Comparison of ENCODE assay signal across 18 cellular contexts in the genomic region with DNA sequence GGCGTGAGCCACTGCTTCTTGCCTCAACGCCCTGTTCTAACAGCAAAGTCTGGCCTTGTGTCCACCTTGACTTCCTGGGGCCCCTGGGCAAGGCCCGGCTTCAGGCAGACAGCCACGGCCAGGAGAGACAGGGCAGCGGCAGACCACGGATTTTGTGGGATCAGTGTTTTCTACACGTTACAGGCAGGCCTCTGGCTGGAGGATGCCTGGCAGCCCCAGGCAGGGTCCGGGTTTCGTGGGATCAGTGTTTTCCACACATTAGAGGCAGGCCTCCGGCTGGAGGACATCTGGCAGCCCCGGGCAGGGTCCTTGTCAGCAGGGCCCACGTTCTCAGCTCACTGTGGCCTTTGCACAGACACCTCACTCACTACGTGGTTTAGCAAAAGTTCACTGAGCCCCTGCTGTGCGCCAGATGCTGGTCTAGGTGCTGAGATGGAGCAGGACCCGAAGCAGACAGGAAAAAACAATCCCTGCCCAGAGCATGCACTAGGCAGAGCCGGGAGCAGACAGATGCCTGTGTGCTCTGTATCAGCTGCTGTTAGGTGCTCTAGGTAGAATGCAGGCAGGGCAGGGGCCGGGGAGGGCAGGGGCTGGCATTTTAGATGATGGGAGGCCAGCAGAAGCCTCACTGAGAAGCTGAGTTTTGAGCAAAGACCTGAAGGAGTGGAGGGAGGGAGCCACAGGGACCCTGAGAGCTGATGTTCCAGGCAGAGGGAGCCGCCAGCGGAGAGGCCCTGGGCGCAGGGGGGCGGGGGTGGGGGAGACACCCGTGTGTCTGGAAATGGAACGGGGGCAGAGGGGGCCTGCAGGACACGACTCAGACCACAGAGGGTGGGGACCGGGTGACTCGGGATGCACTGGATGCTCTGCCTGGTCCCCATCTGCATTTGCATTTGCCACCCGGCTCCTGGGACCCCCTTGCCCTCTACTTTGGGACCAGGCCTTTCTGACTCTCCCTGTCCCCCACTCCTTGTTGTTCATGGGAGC. TPM values are rescaled to one million over a fixed set of nuclear protein-coding genes. Genes with fewer than 3 reads are reported as not detected.
A peak's percentile ranks its signal among the peaks of the same experiment; 100 is the strongest.
DNase-seq lines count a peak whose midpoint lies in the region; ATAC-seq, FAIRE-seq and TF ChIP-seq lines count a peak whose summit lies in the region.
"Had no signal": no experiment of that assay in that cellular context is flagged by ENCODE, and none has a peak within 500 bp of the region (broad histone marks: within the 10 kb centered on the region; RNA-seq: fewer than 3 reads in every experiment).

No MANE protein-coding gene starts in this region.

- intact Hi-C loops in natural killer cell (cut with micrococcal nuclease) = no loop called here

- H3K4me3 Mint-ChIP-seq in natural killer cell = no peak overlapping the region
- H3K4me3 Mint-ChIP-seq: CD8-positive, alpha-beta memory T cell had no signal

- peaks cover 0 to 6% of the 10 kb centered on the region in 2 donors for H3K4me1 Mint-ChIP-seq in natural killer cell
- H3K4me1 Mint-ChIP-seq: CD8-positive, alpha-beta memory T cell had no signal

- H3K9me3 ChIP-seq in osteoblast (ENCODE audit: low read depth, low read length) = no peaks in the 10 kb centered on the region
- H3K9me3 ChIP-seq: BLaER1 had no signal

- no peak overlapping the region for H3K27ac ChIP-seq in osteoblast (ENCODE audit: low read depth, low read length)
- H3K27ac ChIP-seq: BLaER1, SK-N-MC had no signal

- FAIRE-seq in H54 (lab: Jason Lieb, UNC) = peak; percentile 43
- FAIRE-seq in RCC 7860 (lab: Jason Lieb, UNC) = no peak

- H3K4me1 ChIP-seq in osteoblast (ENCODE audit: insufficient read depth, low read length) = no peaks in the 10 kb centered on the region

- no peak for DNase-seq in H54 (ENCODE audit: insufficient read length, low spot score)
- peak; percentile 81 for DNase-seq in NCI-H524 treated with DMSO at 0.1 percent for 48 hours (lab: John Stamatoyannopoulos, UW)
- DNase-seq in brain pericyte (ENCODE audit: low read depth, low spot score) = peak; percentile 31
- peak; percentile 86 for DNase-seq in osteoblast (ENCODE audit: insufficient read length, low spot score, missing footprints)
- no peak for DNase-seq in natural killer cell
- no peak for DNase-seq in RCC 7860 (ENCODE audit: low spot score)
- no peak for DNase-seq in activated CD4-positive, alpha-beta T cell treated with anti-CD3 and anti-CD28 coated beads for 48 hours
- DNase-seq: CD8-positive, alpha-beta memory T cell; HCEC 1CT; NCI-H1417 treated with DMSO at 0.1 percent for 48 hours; NCI-H2081 treated with DMSO at 0.1 percent for 48 hours; NCI-H345; NCI-H748 treated with DMSO at 0.1 percent for 48 hours; PC-3 had no signal

- peaks cover 19% of the 10 kb centered on the region for H4K20me1 ChIP-seq in osteoblast (ENCODE audit: insufficient read depth, low read length)

- peaks cover 15% of the 10 kb centered on the region for H3K36me3 ChIP-seq in osteoblast (ENCODE audit: insufficient read depth, low read length)

- H3K4me2 ChIP-seq in osteoblast (ENCODE audit: insufficient read depth, low read length) = no peak overlapping the region
- H3K4me2 ChIP-seq: BLaER1 had no signal

- H3K79me2 ChIP-seq in osteoblast (ENCODE audit: insufficient read depth, low read length) = peaks cover 18% of the 10 kb centered on the region

- TF ChIP-seq CTCF in osteoblast (IDR thresholded peaks at IDR 0.05; ENCODE audit: extremely low read depth, low read depth, low read length) (no peak), natural killer cell (IDR thresholded peaks at IDR 0.05) (no peak)

- no peaks in the 10 kb centered on the region for H3K9me3 Mint-ChIP-seq in natural killer cell
- H3K9me3 Mint-ChIP-seq: CD8-positive, alpha-beta memory T cell had no signal

- no peaks in the 10 kb centered on the region for H3K27me3 ChIP-seq in osteoblast (ENCODE audit: insufficient read depth, low read length)
- H3K27me3 ChIP-seq: BLaER1 had no signal

- no peak overlapping the region for H3K27ac Mint-ChIP-seq in natural killer cell

- H3K27me3 Mint-ChIP-seq in natural killer cell (ENCODE audit: low read depth in 2 of 2) = no peaks in the 10 kb centered on the region
- H3K27me3 Mint-ChIP-seq: CD8-positive, alpha-beta memory T cell had no signal

- no peak for TF ChIP-seq POLR2A in H54 (IDR thresholded peaks at IDR 0.05; ENCODE audit: low read depth, low read length)

- ATAC-seq in natural killer cell = no peak
- ATAC-seq: PC-3, Right ventricle myocardium inferior had no signal

- no peak overlapping the region for H2AFZ ChIP-seq in osteoblast (ENCODE audit: low read length)

- H3K4me3 ChIP-seq in osteoblast (ENCODE audit: insufficient read depth, low read length) = no peak overlapping the region
- H3K4me3 ChIP-seq: BLaER1, SK-N-MC had no signal

- H3K36me3 Mint-ChIP-seq in natural killer cell = no peaks in the 10 kb centered on the region

RNA-seq across cellular contexts. Expression of gene NCCRP1, which starts 25.0 kb away (rescaled TPM):
- not detected in 2 replicates for total RNA-seq in osteoblast
- total RNA-seq in natural killer cell = not detected
- total RNA-seq: CD8-positive, alpha-beta memory T cell; HT1080; Right ventricle myocardium inferior had no signal

RNA-seq across cellular contexts. Expression of gene SYCN, which starts 32.3 kb away (rescaled TPM):
- total RNA-seq in osteoblast (not detected in 2 replicates), natural killer cell (not detected)
- total RNA-seq: CD8-positive, alpha-beta memory T cell; HT1080; PC-3; Right ventricle myocardium inferior had no signal

RNA-seq across cellular contexts. Expression of gene PAK4, which starts 46.2 kb away (rescaled TPM):
- total RNA-seq in osteoblast = 6.8 and 9.4 TPM in 2 replicates
- 10 to 100 TPM in 2 of 3 donors, 1 to 10 TPM in 1; 6.7 to 13.4 (median 11.8) TPM for total RNA-seq in natural killer cell

Comparison
In these comparisons a context has a peak if more than half of its experiments do, and no peak if none do; other contexts are left out.
1. DNase-seq: peak in NCI-H524 treated with DMSO at 0.1 percent for 48 hours (single experiment), brain pericyte (single experiment) and osteoblast (single experiment); none in H54 (single experiment), natural killer cell (single experiment), RCC 7860 (single experiment) and activated CD4-positive, alpha-beta T cell treated with anti-CD3 and anti-CD28 coated beads for 48 hours (single experiment).